Comparison of ENCODE assay signal across 12 cellular contexts in genomic region chr11:46291441-46292143, GRCh38. TPM values are rescaled to one million over a fixed set of nuclear protein-coding genes. Genes with fewer than 3 reads are reported as not detected.
DNase-seq lines count a peak whose midpoint lies in the region; ATAC-seq and TF ChIP-seq lines count a peak whose summit lies in the region.
"Had no signal": no experiment of that assay in that cellular context is flagged by ENCODE, and none has a peak within 500 bp of the region (broad histone marks: within the 10 kb centered on the region; RNA-seq: fewer than 3 reads in every experiment).

No MANE protein-coding gene starts in this region.

- H3K9me3 ChIP-seq in SK-N-MC (ENCODE audit: low read depth, low read length) (no peaks in the 10 kb centered on the region), cardiac muscle cell (ENCODE audit: low read depth) (no peaks in the 10 kb centered on the region)

- no peaks in the 10 kb centered on the region for H3K27me3 ChIP-seq in cardiac muscle cell

- DNase-seq in EH (ENCODE audit: low read depth) (peak; percentile 87), SK-N-MC (ENCODE audit: low read depth, low spot score) (no peak), cardiac muscle cell (ENCODE audit: low read depth in 1 of 2, low spot score in 1 of 2) (peak; percentile 31 to 82), retinal pigment epithelial cell (ENCODE audit: low read depth) (no peak), NCI-H187 (lab: John Stamatoyannopoulos, UW) (no peak), NCI-H1694 (lab: John Stamatoyannopoulos, UW) (no peak)
- DNase-seq: activated naive CD8-positive, alpha-beta T cell treated with anti-CD3 and anti-CD28 coated beads, Interleukin-2, amount 10 ng/mL, durations not matched to agents 7 days and 5 days; CD8-positive, alpha-beta memory T cell; NCI-H2081; RPMI8226 had no signal

- TF ChIP-seq CTCF in cardiac muscle cell (IDR thresholded peaks at IDR 0.05; ENCODE audit: low read depth, low read length) (peak; percentile 22), retinal pigment epithelial cell (conservative IDR thresholded peaks at IDR 0.05; ENCODE audit: low read depth, low read length) (peak; percentile 11)

- H3K4me1 ChIP-seq in cardiac muscle cell (ENCODE audit: low read depth), result peaks cover 33% of the 10 kb centered on the region

- H3K36me3 ChIP-seq in SK-N-MC (ENCODE audit: insufficient read depth, low read length) (no peaks in the 10 kb centered on the region), cardiac muscle cell (no peaks in the 10 kb centered on the region)

- H3K27ac ChIP-seq in SK-N-MC (peak overlapping the region; percentile 98), cardiac muscle cell (peak overlapping the region; percentile 81)

- H3K4me3 ChIP-seq in SK-N-MC (peak overlapping the region; percentile 74), cardiac muscle cell (no peak overlapping the region), retinal pigment epithelial cell (ENCODE audit: low read length) (no peak overlapping the region)

- H3K9ac ChIP-seq in SK-N-MC (ENCODE audit: insufficient read length), result peak overlapping the region; percentile 68

- ATAC-seq in HG02981 (IDR thresholded peaks at IDR 0.05; ENCODE audit: unreplicated experiment), result no peak
- ATAC-seq in GM19467 (IDR thresholded peaks at IDR 0.05; ENCODE audit: unreplicated experiment), result no peak

RNA-seq across cellular contexts. Expression of gene CREB3L1, which starts 14.1 kb away (rescaled TPM):
- 3.8 and 4.3 TPM in 2 replicates for total RNA-seq in cardiac muscle cell
- polyA plus RNA-seq in cardiac muscle cell, result 11.7 and 14.1 TPM in 2 replicates
- total RNA-seq: activated naive CD8-positive, alpha-beta T cell treated with anti-CD3 and anti-CD28 coated beads, Interleukin-2, amount 10 ng/mL, durations not matched to agents 7 days and 5 days; CD8-positive, alpha-beta memory T cell had no signal
- polyA plus RNA-seq: CD8-positive, alpha-beta memory T cell had no signal

RNA-seq across cellular contexts. Expression of gene DGKZ, which starts 55.7 kb away (rescaled TPM):
- 81.8 TPM in 2 replicates for total RNA-seq in cardiac muscle cell
- 48.3 and 48.5 TPM in 2 replicates for polyA plus RNA-seq in cardiac muscle cell

Comparison
In these comparisons a context has a peak if more than half of its experiments do, and no peak if none do; other contexts are left out.
1. DNase-seq: peak in EH (single experiment) and cardiac muscle cell (2 of 2); none in SK-N-MC (single experiment), retinal pigment epithelial cell (single experiment), NCI-H187 (0 of 2) and NCI-H1694 (single experiment).